ENCODE assay signal across 8 cellular contexts in genomic region chr2:74834806-74835755, GRCh38. TPM values are rescaled to one million over a fixed set of nuclear protein-coding genes. Genes with fewer than 3 reads are reported as not detected.
A peak's percentile ranks its signal among the peaks of the same experiment; 100 is the strongest.
DNase-seq lines count a peak whose midpoint lies in the region; ATAC-seq and TF ChIP-seq lines count a peak whose summit lies in the region.

No MANE protein-coding gene starts in this region.

- H3K27ac Mint-ChIP-seq in activated naive CD8-positive, alpha-beta T cell: peak overlapping the region; percentile 98

- H4K20me1 ChIP-seq in IMR-90 (ENCODE audit: insufficient read depth, low read length): peaks cover 28% of the 10 kb centered on the region
- peaks cover 54% of the 10 kb centered on the region for H4K20me1 ChIP-seq in smooth muscle cell (ENCODE audit: low read depth)

- peak overlapping the region; percentile 77 for H3K23ac ChIP-seq in IMR-90 (ENCODE audit: low read depth, low read length)

- H3K56ac ChIP-seq in IMR-90 (ENCODE audit: extremely low read depth, insufficient read depth, low read length): peak overlapping the region; percentile 42

- in situ Hi-C loops in IMR-90 (cut with MboI; ENCODE audit: low sequenced_read_pairs): no loop called here

- peak overlapping the region; percentile 54 for H4K91ac ChIP-seq in IMR-90 (ENCODE audit: insufficient read depth, low read depth, low read length)

- peak overlapping the region; percentile 88 for H2AFZ ChIP-seq in IMR-90 (replicated peaks; ENCODE audit: low read length, poor library complexity)
- H2AFZ ChIP-seq in smooth muscle cell (ENCODE audit: low read depth): peak overlapping the region; percentile 16

- H2BK20ac ChIP-seq in IMR-90 (ENCODE audit: low read depth, low read length): no peak overlapping the region

- H3K4me1 ChIP-seq in IMR-90 (ENCODE audit: control insufficient read depth, insufficient read depth, low read length) (peaks cover 18% of the 10 kb centered on the region), smooth muscle cell (ENCODE audit: low read depth) (peaks cover 13% of the 10 kb centered on the region)

- CTCF ChIA-PET in IMR-90 (lab: Yijun Ruan, JAX): interaction anchor here (0.6 to 1.0 kb wide), 5 partner anchors 44 to 144 kb away, joined by 3 to 5 read pairs (median 3); no protein-coding TSS in a partner anchor

- H3K27ac ChIP-seq in IMR-90 (ENCODE audit: insufficient read depth, low read length) (peak overlapping the region; percentile 87), smooth muscle cell (ENCODE audit: low read depth) (peak overlapping the region; percentile 65)

- H3K9me1 ChIP-seq in IMR-90 (ENCODE audit: insufficient read depth, low read length): peaks cover 19% of the 10 kb centered on the region

- H3K36me3 ChIP-seq in IMR-90 (ENCODE audit: control insufficient read depth, insufficient read depth, low read length) (no peaks in the 10 kb centered on the region), smooth muscle cell (ENCODE audit: low read depth) (no peaks in the 10 kb centered on the region)

- H2AK9ac ChIP-seq in IMR-90 (replicated peaks; ENCODE audit: low read depth, low read length, poor library complexity): peak overlapping the region; percentile 95

- WGBS in IMR-90 (ENCODE audit: extremely low coverage in 2 of 2, insufficient read length in 1 of 2), 2 experiments: 1% methylated on average over 13 of the region's 85 CpGs; no CpG with 5 or more reads in 1 of the 2 experiments
- 1% methylated on average over 67 of the region's 85 CpGs for WGBS in smooth muscle cell (ENCODE audit: low lambda C conversion rate)

- no peak overlapping the region for H4K5ac ChIP-seq in IMR-90 (ENCODE audit: low read depth, low read length)

- H3K4me3 Mint-ChIP-seq in activated naive CD8-positive, alpha-beta T cell: peak overlapping the region; percentile 98

- H3K4me1 Mint-ChIP-seq in activated naive CD8-positive, alpha-beta T cell (ENCODE audit: low read depth): peaks cover 49% of the 10 kb centered on the region

- H3K9ac ChIP-seq in IMR-90 (ENCODE audit: low read depth, low read length): peak overlapping the region; percentile 85
- H3K9ac ChIP-seq in smooth muscle cell (ENCODE audit: low read depth): peak overlapping the region; percentile 65

- dilution Hi-C loops in IMR-90 (cut with HindIII; ENCODE audit: low sequenced_read_pairs, unreplicated experiment): no loop called here

- intact Hi-C loops in IMR-90 (cut with micrococcal nuclease): loop anchor here (2.0 to 10.0 kb wide), 3 partner anchors 70 to 138 kb away; no protein-coding TSS in a partner anchor

- BruUV-seq in IMR-90 (replicated peaks; lab: Mats Ljungman, UMichigan): no TSS peak

- H3K27me3 ChIP-seq in IMR-90 (ENCODE audit: control insufficient read depth, insufficient read depth, low read length): no peaks in the 10 kb centered on the region
- H3K27me3 ChIP-seq in smooth muscle cell (ENCODE audit: low read depth): no peaks in the 10 kb centered on the region

- H3K27me3 Mint-ChIP-seq in activated naive CD8-positive, alpha-beta T cell: no peaks in the 10 kb centered on the region

- TF ChIP-seq CTCF in IMR-90 (conservative IDR thresholded peaks at IDR 0.05; ENCODE audit: low read depth, low read length) (no peak), smooth muscle cell (IDR thresholded peaks at IDR 0.05; ENCODE audit: borderline replicate concordance, insufficient read depth, poor library complexity, severe bottlenecking) (no peak)

- H2BK5ac ChIP-seq in IMR-90 (ENCODE audit: low read depth, low read length, poor library complexity, severe bottlenecking): peak overlapping the region; percentile 57

- no peak overlapping the region for H2BK15ac ChIP-seq in IMR-90 (ENCODE audit: low read depth, low read length)

- H2AK5ac ChIP-seq in IMR-90 (ENCODE audit: low read depth, low read length): peak overlapping the region; percentile 2

- H3K9me3 Mint-ChIP-seq in activated naive CD8-positive, alpha-beta T cell (ENCODE audit: low read depth): no peaks in the 10 kb centered on the region

- H3K4ac ChIP-seq in IMR-90 (ENCODE audit: low read depth, low read length): peak overlapping the region; percentile 71

- POLR2A ChIA-PET in IMR-90 (lab: Charles Lee; ENCODE audit: unreplicated experiment): interaction anchor here (0.6 kb wide), 1 partner anchor 122 kb away, joined by 3 read pairs; no protein-coding TSS in a partner anchor

- peak overlapping the region; percentile 22; the same call in 1 of the 2 replicates for H3K18ac ChIP-seq in IMR-90 (ENCODE audit: low read depth, low read length)

- 0 out of 2 replicates have a peak overlapping the region, but pooled peaks have one; percentile 2 for H2BK120ac ChIP-seq in IMR-90 (ENCODE audit: low read depth, low read length)

- peak overlapping the region; percentile 97 for H3K4me3 ChIP-seq in IMR-90 (ENCODE audit: insufficient read depth, low read depth, low read length)
- peak overlapping the region; percentile 89 for H3K4me3 ChIP-seq in smooth muscle cell

- H3K14ac ChIP-seq in IMR-90 (replicated peaks; ENCODE audit: low read depth, low read length): peak overlapping the region; percentile 57

- H3F3A ChIP-seq in smooth muscle cell (ENCODE audit: low read depth): no peaks in the 10 kb centered on the region

- DNase-seq in ELF-1 (ENCODE audit: low read depth, low spot score): peak; percentile 89
- DNase-seq in IMR-90: peak; percentile 38
- DNase-seq in SKM-1 (lab: John Stamatoyannopoulos, UW; ENCODE audit: unreplicated experiment): peak; percentile 51
- DNase-seq in iPS DF 19.7 (ENCODE audit: low read depth, low spot score): peak; percentile 67
- no peak for DNase-seq in smooth muscle cell (lab: John Stamatoyannopoulos, UW; ENCODE audit: unreplicated experiment)
- no peak for DNase-seq in middle frontal gyrus (ENCODE audit: extremely low spot score, low spot score)

- peak; percentile 58 for ATAC-seq in GM21528 (IDR thresholded peaks at IDR 0.05; ENCODE audit: low FRiP score, unreplicated experiment)
- peak; percentile 56 for ATAC-seq in IMR-90 (ENCODE audit: low read depth)

- no peaks in the 10 kb centered on the region for H3K9me3 ChIP-seq in IMR-90 (ENCODE audit: control insufficient read depth, insufficient read depth, low read length)
- no peaks in the 10 kb centered on the region for H3K9me3 ChIP-seq in smooth muscle cell (replicated peaks; ENCODE audit: low read depth)

- peaks cover 24 to 53% of the 10 kb centered on the region in 2 experiments for H3K79me1 ChIP-seq in IMR-90 (ENCODE audit: low read depth in 1 of 2, low read length in 2 of 2)

- peaks cover 53% of the 10 kb centered on the region for H3K79me2 ChIP-seq in smooth muscle cell (ENCODE audit: low read depth)

- H3K36me3 Mint-ChIP-seq in activated naive CD8-positive, alpha-beta T cell: peaks cover 8% of the 10 kb centered on the region

- H3K4me2 ChIP-seq in IMR-90 (ENCODE audit: low read depth, low read length): peak overlapping the region; percentile 94
- peak overlapping the region; percentile 96 for H3K4me2 ChIP-seq in smooth muscle cell

- 0 out of 2 replicates have a peak, but pooled peaks have one; percentile 20 for TF ChIP-seq POLR2A in IMR-90 (IDR thresholded peaks at IDR 0.05; ENCODE audit: low read depth, low read length)

- peak overlapping the region; percentile 35 to 38; a peak in 3 of 4 replicates for H4K8ac ChIP-seq in IMR-90 (ENCODE audit: low read depth in 2 of 2, low read length in 2 of 2)

- no peak for TF ChIP-seq RAD21 in IMR-90 (IDR thresholded peaks at IDR 0.05; ENCODE audit: low read length)

TF ChIP-seq in IMR-90, 13 proteins besides CTCF, POLR2A, EP300 and RAD21:
- TF ChIP-seq NFE2L2 (IDR thresholded peaks at IDR 0.05; ENCODE audit: low read depth, low read length) (no peak), CEBPB (IDR thresholded peaks at IDR 0.05; ENCODE audit: low read depth, low read length) (no peak), RCOR1 (IDR thresholded peaks at IDR 0.05; ENCODE audit: insufficient replicate concordance, low read length) (no peak), MAZ (IDR thresholded peaks at IDR 0.05; ENCODE audit: borderline replicate concordance, low read depth, low read length) (peak; percentile 28; the same call in 1 of the 2 replicates), MXI1 (IDR thresholded peaks at IDR 0.05; ENCODE audit: borderline replicate concordance, low read depth, low read length) (peak; percentile 98)
- TF ChIP-seq, protein P1, sequence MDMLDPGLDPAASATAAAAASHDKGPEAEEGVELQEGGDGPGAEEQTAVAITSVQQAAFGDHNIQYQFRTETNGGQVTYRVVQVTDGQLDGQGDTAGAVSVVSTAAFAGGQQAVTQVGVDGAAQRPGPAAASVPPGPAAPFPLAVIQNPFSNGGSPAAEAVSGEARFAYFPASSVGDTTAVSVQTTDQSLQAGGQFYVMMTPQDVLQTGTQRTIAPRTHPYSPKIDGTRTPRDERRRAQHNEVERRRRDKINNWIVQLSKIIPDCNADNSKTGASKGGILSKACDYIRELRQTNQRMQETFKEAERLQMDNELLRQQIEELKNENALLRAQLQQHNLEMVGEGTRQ (IDR thresholded peaks at IDR 0.05; ENCODE audit: low read depth, low read length): peak; percentile 44; the same call in 1 of the 2 replicates

RNA-seq across cellular contexts. Expression of gene HK2, which starts 1.2 kb away (rescaled TPM):
- total RNA-seq in IMR-90 (2012; rRNA removed) (17.4 and 17.8 TPM in 2 replicates), smooth muscle cell (31.5 and 38.0 TPM in 2 replicates)
- polyA plus RNA-seq in IMR-90 (2012; rRNA removed) (18.7 and 20.9 TPM in 2 replicates), smooth muscle cell (20.3 and 23.2 TPM in 2 replicates)
- 13.3 and 14.0 TPM in 2 replicates for polyA plus RNA-seq in IMR-90 (2012; cell fraction: cytosol; rRNA removed)
- polyA plus RNA-seq in IMR-90 (2012; cell fraction: nucleus; rRNA removed; ENCODE audit: low replicate concordance): 17.6 and 26.9 TPM in 2 replicates

Comparison
In these comparisons a context has a peak if more than half of its experiments do, and no peak if none do; other contexts are left out.
1. DNase-seq: peak in ELF-1 (single experiment), IMR-90 (single experiment), SKM-1 (single experiment) and iPS DF 19.7 (single experiment); none in smooth muscle cell (single experiment) and middle frontal gyrus (single experiment).